17 cellular contexts compared by ENCODE assay signal in the genomic region with DNA sequence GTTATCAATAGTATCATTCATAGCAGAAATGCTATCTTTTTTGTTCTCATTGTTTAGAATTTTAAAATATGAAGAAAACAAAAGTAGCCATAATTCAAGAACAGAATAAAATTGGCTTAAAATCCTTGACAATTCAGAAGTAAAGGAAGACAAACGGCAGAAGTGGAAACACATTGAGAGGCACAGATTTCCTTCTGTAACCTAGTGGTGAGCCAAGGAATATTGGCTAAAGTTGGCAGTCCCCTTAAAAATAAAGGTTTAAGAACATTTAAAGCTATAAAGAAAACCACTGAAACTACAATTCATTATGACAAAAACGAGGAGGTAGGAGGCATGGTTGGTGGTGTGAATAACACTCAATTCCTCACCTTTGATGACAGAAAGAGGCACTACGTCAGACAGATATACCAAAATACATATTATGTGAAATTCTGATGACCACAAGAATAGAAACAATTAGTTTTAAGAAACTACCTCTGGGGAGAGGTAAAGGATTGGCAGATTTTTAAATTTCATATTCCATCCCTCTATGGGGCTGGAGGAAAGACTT. TPM values are rescaled to one million over a fixed set of nuclear protein-coding genes. Genes with fewer than 3 reads are reported as not detected.
DNase-seq lines count a peak whose midpoint lies in the region; ATAC-seq, FAIRE-seq and TF ChIP-seq lines count a peak whose summit lies in the region.
"Had no signal": no experiment of that assay in that cellular context is flagged by ENCODE, and none has a peak within 500 bp of the region (broad histone marks: within the 10 kb centered on the region; RNA-seq: fewer than 3 reads in every experiment).

No MANE protein-coding gene starts in this region.

- no peaks in the 10 kb centered on the region for H3K9me3 ChIP-seq in effector memory CD4-positive, alpha-beta T cell (ENCODE audit: control insufficient read depth, low read length)
- no peaks in the 10 kb centered on the region for H3K9me3 ChIP-seq in gastrocnemius medialis
- H3K9me3 ChIP-seq: Peyer's patch had no signal

- no peaks in the 10 kb centered on the region for H3K9me3 Mint-ChIP-seq in immature natural killer cell

- no peaks in the 10 kb centered on the region for H3K4me1 ChIP-seq in effector memory CD4-positive, alpha-beta T cell (ENCODE audit: control insufficient read depth, insufficient read depth, low read length, poor library complexity, severe bottlenecking)
- no peaks in the 10 kb centered on the region for H3K4me1 ChIP-seq in gastrocnemius medialis
- H3K4me1 ChIP-seq: Peyer's patch had no signal

- FAIRE-seq in TTC549 (lab: Jason Lieb, UNC), result peak; percentile 25
- FAIRE-seq: bronchial epithelial cell, D721Med, frontal cortex, H1 had no signal

- TF ChIP-seq POLR2A in lower leg skin (IDR thresholded peaks at IDR 0.05) (no peak), gastrocnemius medialis (IDR thresholded peaks at IDR 0.05) (no peak)

- H3K27me3 Mint-ChIP-seq in immature natural killer cell (ENCODE audit: low read depth in 3 of 3), result no peaks in the 10 kb centered on the region

- H3K4me3 ChIP-seq in lower leg skin (ENCODE audit: low read depth, poor library complexity, severe bottlenecking) (no peak overlapping the region), gastrocnemius medialis (no peak overlapping the region)
- H3K4me3 ChIP-seq in effector memory CD4-positive, alpha-beta T cell (ENCODE audit: insufficient read depth, low read depth, low read length, poor library complexity, severe bottlenecking), result no peak overlapping the region
- H3K4me3 ChIP-seq: Peyer's patch had no signal

- intact Hi-C loops in lower leg skin (cut with DNase I; ENCODE audit: low total_unique reads) (no loop called here), gastrocnemius medialis (cut with DNase I; ENCODE audit: low total_unique reads) (no loop called here)

- TF ChIP-seq CTCF in lower leg skin (IDR thresholded peaks at IDR 0.05) (no peak), gastrocnemius medialis (IDR thresholded peaks at IDR 0.05 in 4 of 5, conservative IDR thresholded peaks at IDR 0.05 in 1 of 5) (no peak)

- peaks cover 4% of the 10 kb centered on the region for H3K36me3 ChIP-seq in effector memory CD4-positive, alpha-beta T cell (ENCODE audit: control insufficient read depth, insufficient read depth, low read length)
- H3K36me3 ChIP-seq in gastrocnemius medialis, result peaks cover 0 to 17% of the 10 kb centered on the region in 2 donors

- DNase-seq in ELR (ENCODE audit: low read depth) (peak; percentile 13), immature natural killer cell (no peak), lower leg skin (ENCODE audit: low spot score in 2 of 2) (no peak), gastrocnemius medialis (no peak)
- no peak for DNase-seq in effector memory CD4-positive, alpha-beta T cell
- DNase-seq: activated naive CD4-positive, alpha-beta T cell treated with anti-CD3 and anti-CD28 coated beads, Interleukin-2, amount 50 U/mL, for 16 hours; left ventricle myocardium superior; NCI-H1092 treated with DMSO at 0.1 percent for 48 hours; NCI-H82; Peyer's patch had no signal

- peak; percentile 49 for ATAC-seq in GM18907 (IDR thresholded peaks at IDR 0.05; ENCODE audit: unreplicated experiment)
- no peak for ATAC-seq in HG03196 (IDR thresholded peaks at IDR 0.05; ENCODE audit: unreplicated experiment)
- ATAC-seq in gastrocnemius medialis, result no peak
- ATAC-seq: left ventricle myocardium superior had no signal

- H3K27me3 ChIP-seq in effector memory CD4-positive, alpha-beta T cell (replicated peaks; ENCODE audit: control insufficient read depth, insufficient read depth, low read length, poor library complexity, severe bottlenecking), result no peaks in the 10 kb centered on the region
- no peaks in the 10 kb centered on the region for H3K27me3 ChIP-seq in gastrocnemius medialis
- H3K27me3 ChIP-seq: Peyer's patch had no signal

- peak overlapping the region in 5 of 6 donors; percentile 18 to 62 (median 35) for H3K27ac Mint-ChIP-seq in immature natural killer cell

- H3K4me1 Mint-ChIP-seq in immature natural killer cell, result peaks cover 4 to 13% of the 10 kb centered on the region in 2 donors

- no peak overlapping the region for H3K27ac ChIP-seq in effector memory CD4-positive, alpha-beta T cell (ENCODE audit: insufficient read depth, low read length, poor library complexity, severe bottlenecking)
- no peak overlapping the region for H3K27ac ChIP-seq in gastrocnemius medialis
- H3K27ac ChIP-seq: Peyer's patch had no signal

- H3K36me3 Mint-ChIP-seq in immature natural killer cell, result peaks cover 5 to 19% (median 9%) of the 10 kb centered on the region in 3 donors

- 76 to 79% methylated on average over 3 of the region's 3 CpGs for WGBS in lower leg skin, 2 donors

- H3K4me3 Mint-ChIP-seq in immature natural killer cell, result no peak overlapping the region

- in situ Hi-C loops in gastrocnemius medialis (cut with MboI; ENCODE audit: low sequenced_read_pairs in 4 of 4), result no loop called here

RNA-seq across cellular contexts. Expression of a gene that starts 42.3 kb away (rescaled TPM):
- 1 to 10 TPM in 2 of 3 donors, not detected in 1; 1.3 to 3.4 TPM for polyA plus RNA-seq in immature natural killer cell
- 10 to 100 TPM in 3 of 4 donors, 1 to 10 TPM in 1; 9.7 to 16.3 (median 13.7) TPM for total RNA-seq in lower leg skin
- 1 to 10 TPM; 3.0 to 5.5 (median 3.5) TPM for total RNA-seq in gastrocnemius medialis
